Comparison of ENCODE assay signal across 1 cellular context in the genomic region with DNA sequence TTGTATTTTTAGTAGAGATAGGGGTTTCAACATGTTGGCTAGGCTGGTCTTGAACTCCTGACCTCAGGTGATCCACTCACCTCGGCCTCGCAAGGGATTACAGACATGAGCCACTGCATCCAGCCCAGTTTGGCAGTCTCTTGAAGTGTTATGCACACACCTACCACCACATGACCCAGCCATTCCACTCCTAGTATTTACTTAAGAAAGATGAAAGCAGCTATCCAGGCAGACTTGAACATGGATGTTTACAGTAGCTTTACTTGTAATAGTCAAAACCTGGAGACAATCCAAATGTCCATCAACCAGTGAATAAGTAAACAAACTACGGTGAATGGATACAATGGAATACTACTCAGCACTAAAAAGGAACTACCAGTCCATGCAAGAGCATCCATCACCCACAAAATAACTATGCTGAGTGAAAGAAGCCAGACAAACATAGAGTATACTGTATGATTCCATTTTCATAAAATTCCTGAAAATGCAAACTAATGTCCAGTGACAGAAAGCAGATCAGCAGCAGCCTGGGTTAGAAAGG.
TF ChIP-seq lines count a peak whose summit lies in the region.

No MANE protein-coding gene starts in this region.

TF ChIP-seq in HepG2, 621 proteins besides CTCF, POLR2A, EP300 and RAD21 (continued from another document and continues in another):
- TF ChIP-seq, protein P1, sequence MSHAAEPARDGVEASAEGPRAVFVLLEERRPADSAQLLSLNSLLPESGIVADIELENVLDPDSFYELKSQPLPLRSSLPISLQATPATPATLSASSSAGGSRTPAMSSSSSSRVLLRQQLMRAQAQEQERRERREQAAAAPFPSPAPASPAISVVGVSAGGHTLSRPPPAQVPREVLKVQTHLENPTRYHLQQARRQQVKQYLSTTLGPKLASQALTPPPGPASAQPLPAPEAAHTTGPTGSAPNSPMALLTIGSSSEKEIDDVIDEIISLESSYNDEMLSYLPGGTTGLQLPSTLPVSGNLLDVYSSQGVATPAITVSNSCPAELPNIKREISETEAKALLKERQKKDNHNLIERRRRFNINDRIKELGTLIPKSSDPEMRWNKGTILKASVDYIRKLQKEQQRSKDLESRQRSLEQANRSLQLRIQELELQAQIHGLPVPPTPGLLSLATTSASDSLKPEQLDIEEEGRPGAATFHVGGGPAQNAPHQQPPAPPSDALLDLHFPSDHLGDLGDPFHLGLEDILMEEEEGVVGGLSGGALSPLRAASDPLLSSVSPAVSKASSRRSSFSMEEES (CRISPR knock-in tag; IDR thresholded peaks at IDR 0.05), result peak; percentile 100
- peak; percentile 74 to 97; a peak in 3 of 4 replicates for TF ChIP-seq NR2F1 (CRISPR knock-in tag; IDR thresholded peaks at IDR 0.05)
- TF ChIP-seq, protein P2, sequence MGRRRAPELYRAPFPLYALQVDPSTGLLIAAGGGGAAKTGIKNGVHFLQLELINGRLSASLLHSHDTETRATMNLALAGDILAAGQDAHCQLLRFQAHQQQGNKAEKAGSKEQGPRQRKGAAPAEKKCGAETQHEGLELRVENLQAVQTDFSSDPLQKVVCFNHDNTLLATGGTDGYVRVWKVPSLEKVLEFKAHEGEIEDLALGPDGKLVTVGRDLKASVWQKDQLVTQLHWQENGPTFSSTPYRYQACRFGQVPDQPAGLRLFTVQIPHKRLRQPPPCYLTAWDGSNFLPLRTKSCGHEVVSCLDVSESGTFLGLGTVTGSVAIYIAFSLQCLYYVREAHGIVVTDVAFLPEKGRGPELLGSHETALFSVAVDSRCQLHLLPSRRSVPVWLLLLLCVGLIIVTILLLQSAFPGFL (CRISPR knock-in tag; IDR thresholded peaks at IDR 0.05), result no peak
- TF ChIP-seq FOXO1 (CRISPR knock-in tag; IDR thresholded peaks at IDR 0.05), result peak; percentile 92
- TF ChIP-seq, protein P3, sequence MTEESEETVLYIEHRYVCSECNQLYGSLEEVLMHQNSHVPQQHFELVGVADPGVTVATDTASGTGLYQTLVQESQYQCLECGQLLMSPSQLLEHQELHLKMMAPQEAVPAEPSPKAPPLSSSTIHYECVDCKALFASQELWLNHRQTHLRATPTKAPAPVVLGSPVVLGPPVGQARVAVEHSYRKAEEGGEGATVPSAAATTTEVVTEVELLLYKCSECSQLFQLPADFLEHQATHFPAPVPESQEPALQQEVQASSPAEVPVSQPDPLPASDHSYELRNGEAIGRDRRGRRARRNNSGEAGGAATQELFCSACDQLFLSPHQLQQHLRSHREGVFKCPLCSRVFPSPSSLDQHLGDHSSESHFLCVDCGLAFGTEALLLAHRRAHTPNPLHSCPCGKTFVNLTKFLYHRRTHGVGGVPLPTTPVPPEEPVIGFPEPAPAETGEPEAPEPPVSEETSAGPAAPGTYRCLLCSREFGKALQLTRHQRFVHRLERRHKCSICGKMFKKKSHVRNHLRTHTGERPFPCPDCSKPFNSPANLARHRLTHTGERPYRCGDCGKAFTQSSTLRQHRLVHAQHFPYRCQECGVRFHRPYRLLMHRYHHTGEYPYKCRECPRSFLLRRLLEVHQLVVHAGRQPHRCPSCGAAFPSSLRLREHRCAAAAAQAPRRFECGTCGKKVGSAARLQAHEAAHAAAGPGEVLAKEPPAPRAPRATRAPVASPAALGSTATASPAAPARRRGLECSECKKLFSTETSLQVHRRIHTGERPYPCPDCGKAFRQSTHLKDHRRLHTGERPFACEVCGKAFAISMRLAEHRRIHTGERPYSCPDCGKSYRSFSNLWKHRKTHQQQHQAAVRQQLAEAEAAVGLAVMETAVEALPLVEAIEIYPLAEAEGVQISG (CRISPR knock-in tag; IDR thresholded peaks at IDR 0.05), result peak; percentile 63
- TF ChIP-seq SPEN (CRISPR knock-in tag; IDR thresholded peaks at IDR 0.05; ENCODE audit: low read depth), result peak; percentile 85; the same call in 1 of the 2 replicates
- no peak for TF ChIP-seq XRCC5 (optimal IDR thresholded peaks at IDR 0.05; ENCODE audit: low read length)
- TF ChIP-seq CEBPG (CRISPR knock-in tag; IDR thresholded peaks at IDR 0.05), result peak; percentile 71
- TF ChIP-seq, protein P4, sequence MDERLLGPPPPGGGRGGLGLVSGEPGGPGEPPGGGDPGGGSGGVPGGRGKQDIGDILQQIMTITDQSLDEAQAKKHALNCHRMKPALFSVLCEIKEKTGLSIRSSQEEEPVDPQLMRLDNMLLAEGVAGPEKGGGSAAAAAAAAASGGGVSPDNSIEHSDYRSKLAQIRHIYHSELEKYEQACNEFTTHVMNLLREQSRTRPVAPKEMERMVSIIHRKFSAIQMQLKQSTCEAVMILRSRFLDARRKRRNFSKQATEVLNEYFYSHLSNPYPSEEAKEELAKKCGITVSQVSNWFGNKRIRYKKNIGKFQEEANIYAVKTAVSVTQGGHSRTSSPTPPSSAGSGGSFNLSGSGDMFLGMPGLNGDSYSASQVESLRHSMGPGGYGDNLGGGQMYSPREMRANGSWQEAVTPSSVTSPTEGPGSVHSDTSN (CRISPR knock-in tag; IDR thresholded peaks at IDR 0.05), result peak; percentile 81
- 0 out of 2 replicates have a peak, but pooled peaks have one; percentile 29 for TF ChIP-seq SP140L (CRISPR knock-in tag; IDR thresholded peaks at IDR 0.05; ENCODE audit: borderline replicate concordance)
- no peak for TF ChIP-seq STAT5B (CRISPR knock-in tag; IDR thresholded peaks at IDR 0.05)
- TF ChIP-seq, protein P5, sequence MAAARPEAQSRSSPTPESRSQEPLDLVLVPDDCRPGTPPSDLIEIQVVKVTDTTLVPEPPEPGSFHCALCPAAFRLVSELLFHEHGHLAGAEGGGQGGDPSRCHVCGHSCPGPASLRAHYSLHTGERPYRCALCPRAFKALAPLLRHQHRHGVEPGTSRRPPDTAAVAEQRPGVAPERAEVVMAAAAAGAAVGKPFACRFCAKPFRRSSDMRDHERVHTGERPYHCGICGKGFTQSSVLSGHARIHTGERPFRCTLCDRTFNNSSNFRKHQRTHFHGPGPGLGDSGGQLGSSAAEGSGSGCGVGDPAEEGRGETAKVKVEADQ (CRISPR knock-in tag; IDR thresholded peaks at IDR 0.05; ENCODE audit: borderline replicate concordance), result peak; percentile 30; the same call in 1 of the 2 replicates
- TF ChIP-seq POGZ (CRISPR knock-in tag; IDR thresholded peaks at IDR 0.05), result peak; percentile 83
- TF ChIP-seq ATF7-NPFF (CRISPR knock-in tag; IDR thresholded peaks at IDR 0.05; ENCODE audit: low read depth), result 0 out of 2 replicates have a peak, but pooled peaks have one; percentile 51
- TF ChIP-seq GFI1 (CRISPR knock-in tag; IDR thresholded peaks at IDR 0.05; ENCODE audit: borderline replicate concordance), result peak; percentile 84
- TF ChIP-seq, protein P6, sequence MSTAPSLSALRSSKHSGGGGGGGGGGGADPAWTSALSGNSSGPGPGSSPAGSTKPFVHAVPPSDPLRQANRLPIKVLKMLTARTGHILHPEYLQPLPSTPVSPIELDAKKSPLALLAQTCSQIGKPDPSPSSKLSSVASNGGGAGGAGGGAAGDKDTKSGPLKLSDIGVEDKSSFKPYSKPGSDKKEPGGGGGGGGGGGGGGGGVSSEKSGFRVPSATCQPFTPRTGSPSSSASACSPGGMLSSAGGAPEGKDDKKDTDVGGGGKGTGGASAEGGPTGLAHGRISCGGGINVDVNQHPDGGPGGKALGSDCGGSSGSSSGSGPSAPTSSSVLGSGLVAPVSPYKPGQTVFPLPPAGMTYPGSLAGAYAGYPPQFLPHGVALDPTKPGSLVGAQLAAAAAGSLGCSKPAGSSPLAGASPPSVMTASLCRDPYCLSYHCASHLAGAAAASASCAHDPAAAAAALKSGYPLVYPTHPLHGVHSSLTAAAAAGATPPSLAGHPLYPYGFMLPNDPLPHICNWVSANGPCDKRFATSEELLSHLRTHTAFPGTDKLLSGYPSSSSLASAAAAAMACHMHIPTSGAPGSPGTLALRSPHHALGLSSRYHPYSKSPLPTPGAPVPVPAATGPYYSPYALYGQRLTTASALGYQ (CRISPR knock-in tag; IDR thresholded peaks at IDR 0.05), result peak; percentile 100
- TF ChIP-seq, protein P7, sequence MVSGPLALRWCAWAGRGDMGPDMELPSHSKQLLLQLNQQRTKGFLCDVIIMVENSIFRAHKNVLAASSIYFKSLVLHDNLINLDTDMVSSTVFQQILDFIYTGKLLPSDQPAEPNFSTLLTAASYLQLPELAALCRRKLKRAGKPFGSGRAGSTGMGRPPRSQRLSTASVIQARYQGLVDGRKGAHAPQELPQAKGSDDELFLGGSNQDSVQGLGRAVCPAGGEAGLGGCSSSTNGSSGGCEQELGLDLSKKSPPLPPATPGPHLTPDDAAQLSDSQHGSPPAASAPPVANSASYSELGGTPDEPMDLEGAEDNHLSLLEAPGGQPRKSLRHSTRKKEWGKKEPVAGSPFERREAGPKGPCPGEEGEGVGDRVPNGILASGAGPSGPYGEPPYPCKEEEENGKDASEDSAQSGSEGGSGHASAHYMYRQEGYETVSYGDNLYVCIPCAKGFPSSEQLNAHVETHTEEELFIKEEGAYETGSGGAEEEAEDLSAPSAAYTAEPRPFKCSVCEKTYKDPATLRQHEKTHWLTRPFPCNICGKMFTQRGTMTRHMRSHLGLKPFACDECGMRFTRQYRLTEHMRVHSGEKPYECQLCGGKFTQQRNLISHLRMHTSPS (CRISPR knock-in tag; IDR thresholded peaks at IDR 0.05; ENCODE audit: low read depth), result peak; percentile 24; the same call in 1 of the 2 replicates
- peak; percentile 90; the same call in 1 of the 2 replicates for TF ChIP-seq ZNF878 (CRISPR knock-in tag; IDR thresholded peaks at IDR 0.05)
- TF ChIP-seq, protein P8, sequence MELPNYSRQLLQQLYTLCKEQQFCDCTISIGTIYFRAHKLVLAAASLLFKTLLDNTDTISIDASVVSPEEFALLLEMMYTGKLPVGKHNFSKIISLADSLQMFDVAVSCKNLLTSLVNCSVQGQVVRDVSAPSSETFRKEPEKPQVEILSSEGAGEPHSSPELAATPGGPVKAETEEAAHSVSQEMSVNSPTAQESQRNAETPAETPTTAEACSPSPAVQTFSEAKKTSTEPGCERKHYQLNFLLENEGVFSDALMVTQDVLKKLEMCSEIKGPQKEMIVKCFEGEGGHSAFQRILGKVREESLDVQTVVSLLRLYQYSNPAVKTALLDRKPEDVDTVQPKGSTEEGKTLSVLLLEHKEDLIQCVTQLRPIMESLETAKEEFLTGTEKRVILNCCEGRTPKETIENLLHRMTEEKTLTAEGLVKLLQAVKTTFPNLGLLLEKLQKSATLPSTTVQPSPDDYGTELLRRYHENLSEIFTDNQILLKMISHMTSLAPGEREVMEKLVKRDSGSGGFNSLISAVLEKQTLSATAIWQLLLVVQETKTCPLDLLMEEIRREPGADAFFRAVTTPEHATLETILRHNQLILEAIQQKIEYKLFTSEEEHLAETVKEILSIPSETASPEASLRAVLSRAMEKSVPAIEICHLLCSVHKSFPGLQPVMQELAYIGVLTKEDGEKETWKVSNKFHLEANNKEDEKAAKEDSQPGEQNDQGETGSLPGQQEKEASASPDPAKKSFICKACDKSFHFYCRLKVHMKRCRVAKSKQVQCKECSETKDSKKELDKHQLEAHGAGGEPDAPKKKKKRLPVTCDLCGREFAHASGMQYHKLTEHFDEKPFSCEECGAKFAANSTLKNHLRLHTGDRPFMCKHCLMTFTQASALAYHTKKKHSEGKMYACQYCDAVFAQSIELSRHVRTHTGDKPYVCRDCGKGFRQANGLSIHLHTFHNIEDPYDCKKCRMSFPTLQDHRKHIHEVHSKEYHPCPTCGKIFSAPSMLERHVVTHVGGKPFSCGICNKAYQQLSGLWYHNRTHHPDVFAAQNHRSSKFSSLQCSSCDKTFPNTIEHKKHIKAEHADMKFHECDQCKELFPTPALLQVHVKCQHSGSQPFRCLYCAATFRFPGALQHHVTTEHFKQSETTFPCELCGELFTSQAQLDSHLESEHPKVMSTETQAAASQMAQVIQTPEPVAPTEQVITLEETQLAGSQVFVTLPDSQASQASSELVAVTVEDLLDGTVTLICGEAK (IDR thresholded peaks at IDR 0.05), result no peak
- TF ChIP-seq, protein P8 (CRISPR knock-in tag; IDR thresholded peaks at IDR 0.05), result peak; percentile 45; the same call in 1 of the 2 replicates
- TF ChIP-seq ZNF292 (CRISPR knock-in tag; IDR thresholded peaks at IDR 0.05; ENCODE audit: borderline replicate concordance, low read depth), result peak; percentile 78; the same call in 1 of the 2 replicates
- TF ChIP-seq, protein P9, sequence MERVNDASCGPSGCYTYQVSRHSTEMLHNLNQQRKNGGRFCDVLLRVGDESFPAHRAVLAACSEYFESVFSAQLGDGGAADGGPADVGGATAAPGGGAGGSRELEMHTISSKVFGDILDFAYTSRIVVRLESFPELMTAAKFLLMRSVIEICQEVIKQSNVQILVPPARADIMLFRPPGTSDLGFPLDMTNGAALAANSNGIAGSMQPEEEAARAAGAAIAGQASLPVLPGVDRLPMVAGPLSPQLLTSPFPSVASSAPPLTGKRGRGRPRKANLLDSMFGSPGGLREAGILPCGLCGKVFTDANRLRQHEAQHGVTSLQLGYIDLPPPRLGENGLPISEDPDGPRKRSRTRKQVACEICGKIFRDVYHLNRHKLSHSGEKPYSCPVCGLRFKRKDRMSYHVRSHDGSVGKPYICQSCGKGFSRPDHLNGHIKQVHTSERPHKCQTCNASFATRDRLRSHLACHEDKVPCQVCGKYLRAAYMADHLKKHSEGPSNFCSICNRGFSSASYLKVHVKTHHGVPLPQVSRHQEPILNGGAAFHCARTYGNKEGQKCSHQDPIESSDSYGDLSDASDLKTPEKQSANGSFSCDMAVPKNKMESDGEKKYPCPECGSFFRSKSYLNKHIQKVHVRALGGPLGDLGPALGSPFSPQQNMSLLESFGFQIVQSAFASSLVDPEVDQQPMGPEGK (CRISPR knock-in tag; IDR thresholded peaks at IDR 0.05), result peak; percentile 69; the same call in 1 of the 2 replicates
- peak; percentile 62; the same call in 1 of the 2 replicates for TF ChIP-seq YEATS4 (CRISPR knock-in tag; IDR thresholded peaks at IDR 0.05; ENCODE audit: borderline replicate concordance)
- peak; percentile 27; the same call in 1 of the 2 replicates for TF ChIP-seq TRIM24 (CRISPR knock-in tag; IDR thresholded peaks at IDR 0.05)
- 0 out of 2 replicates have a peak, but pooled peaks have one; percentile 21 for TF ChIP-seq ZNF124 (CRISPR knock-in tag; IDR thresholded peaks at IDR 0.05)
- peak; percentile 95 for TF ChIP-seq SMAD3 (CRISPR knock-in tag; IDR thresholded peaks at IDR 0.05)
- TF ChIP-seq ZSCAN20 (CRISPR knock-in tag; IDR thresholded peaks at IDR 0.05; ENCODE audit: borderline replicate concordance), result peak; percentile 77; the same call in 1 of the 2 replicates
